ENCODE assay signal across 16 cellular contexts in genomic region chr16:2541409-2541808, GRCh38. TPM values are rescaled to one million over a fixed set of nuclear protein-coding genes. Genes with fewer than 3 reads are reported as not detected.
DNase-seq lines count a peak whose midpoint lies in the region; ATAC-seq and TF ChIP-seq lines count a peak whose summit lies in the region.
"Not testable (repeated sequence)": the region's sequence is repeated elsewhere in the genome, so short reads cannot be mapped to it uniquely, and the experiment has no call there.
"Had no signal": no experiment of that assay in that cellular context is flagged by ENCODE, and none has a peak within 500 bp of the region (broad histone marks: within the 10 kb centered on the region; RNA-seq: fewer than 3 reads in every experiment).

No MANE protein-coding gene starts in this region.

- peak; percentile 15 for DNase-seq in ELR (ENCODE audit: low read depth)
- DNase-seq in Peyer's patch, result peak; percentile 28 to 78 (median 68)
- DNase-seq in activated T-cell treated with anti-CD3 and anti-CD28 coated beads, Interleukin-2, amount 50 U/mL, for 24 hours; immature natural killer cell: not testable (repeated sequence)
- peak; percentile 4 for DNase-seq in brain microvascular endothelial cell
- peak; percentile 54 to 73 (median 66) for DNase-seq in mucosa of descending colon
- peak; percentile 9 to 30 for DNase-seq in trophoblast cell

- H3K18ac ChIP-seq in trophoblast cell (ENCODE audit: low read length), result not testable (repeated sequence)

- H3K4me2 ChIP-seq in BLaER1 treated with 17β-estradiol and CSF1 and Interleukin-3, amounts not matched to agents 10 nM and 100 nM, result peak overlapping the region in 10 of 11 experiments; percentile 15 to 92 (median 42); a peak in 15 of 22 replicates
- H3K4me2 ChIP-seq in trophoblast cell (ENCODE audit: low read length), result not testable (repeated sequence)

- H3K36me3 Mint-ChIP-seq in activated T-cell treated with anti-CD3 and anti-CD28 coated beads, Interleukin-2, amount 50 U/mL, for 24 hours (ENCODE audit: low read depth), result peaks cover 41% of the 10 kb centered on the region
- not testable (repeated sequence) for H3K36me3 Mint-ChIP-seq in immature natural killer cell

- not testable (repeated sequence) for H2BK5ac ChIP-seq in trophoblast cell (ENCODE audit: low read depth, low read length, poor library complexity)

- not testable (repeated sequence) for H3K79me1 ChIP-seq in trophoblast cell (ENCODE audit: low read length)

- peaks cover 36 to 44% (median 39%) of the 10 kb centered on the region in 10 experiments for H3K4me1 ChIP-seq in BLaER1 treated with 17β-estradiol and CSF1 and Interleukin-3, amounts not matched to agents 10 nM and 100 nM
- H3K4me1 ChIP-seq in Peyer's patch (peaks cover 0 to 44% (median 20%) of the 10 kb centered on the region in 4 donors), mucosa of descending colon (ENCODE audit: low read depth) (peaks cover 35% of the 10 kb centered on the region)
- H3K4me1 ChIP-seq in trophoblast cell (ENCODE audit: control insufficient read depth in 1 of 2, insufficient read depth in 2 of 2, low read length in 2 of 2), result not testable (repeated sequence)

- peaks cover 18% of the 10 kb centered on the region for H3K79me2 ChIP-seq in trophoblast cell (ENCODE audit: control insufficient read depth, insufficient read depth, low read length, poor library complexity)

- H3K4me3 Mint-ChIP-seq in activated T-cell treated with anti-CD3 and anti-CD28 coated beads, Interleukin-2, amount 50 U/mL, for 24 hours, result peak overlapping the region; percentile 11
- peak overlapping the region in 2 of 5 donors; percentile 17 to 45 for H3K4me3 Mint-ChIP-seq in immature natural killer cell

- in situ Hi-C loops in brain microvascular endothelial cell (cut with HindIII; ENCODE audit: low pct_ligation_motif_present, low sequenced_read_pairs), result not testable (repeated sequence)

- H3K27me3 ChIP-seq in BLaER1 treated with 17β-estradiol and CSF1 and Interleukin-3, amounts not matched to agents 10 nM and 100 nM; Peyer's patch; brain microvascular endothelial cell (replicated peaks); trophoblast cell (ENCODE audit: insufficient read depth, low read length): not testable (repeated sequence)

- not testable (repeated sequence) for H2AFZ ChIP-seq in trophoblast cell (ENCODE audit: insufficient read depth, low read length, poor library complexity)

- peak in 1 of 6 experiments; percentile 3 for TF ChIP-seq CTCF in Peyer's patch (IDR thresholded peaks at IDR 0.05)
- not testable (repeated sequence) for TF ChIP-seq CTCF in brain microvascular endothelial cell (IDR thresholded peaks at IDR 0.05; ENCODE audit: low read depth, low read length, missing control alignments); mucosa of descending colon (IDR thresholded peaks at IDR 0.05)

- TF ChIP-seq POLR2A in Peyer's patch (IDR thresholded peaks at IDR 0.05), result not testable (repeated sequence)

- H3K27ac ChIP-seq in BLaER1 treated with 17β-estradiol and CSF1 and Interleukin-3, amounts not matched to agents 10 nM and 100 nM; brain microvascular endothelial cell; trophoblast cell (ENCODE audit: low read depth, low read length): not testable (repeated sequence)
- peak overlapping the region in 2 of 4 donors; percentile 8 to 66 for H3K27ac ChIP-seq in Peyer's patch

- not testable (repeated sequence) for H3K9ac ChIP-seq in BLaER1 treated with 17β-estradiol and CSF1 and Interleukin-3, amounts not matched to agents 10 nM and 100 nM; trophoblast cell (ENCODE audit: low read length)

- H4K20me1 ChIP-seq in BLaER1 treated with 17β-estradiol and CSF1 and Interleukin-3, amounts not matched to agents 10 nM and 100 nM, result peaks cover 58 to 80% (median 70%) of the 10 kb centered on the region in 11 experiments

- intact Hi-C loops in mucosa of descending colon (cut with DNase I, micrococcal nuclease), result not testable (repeated sequence)

- H3K27ac Mint-ChIP-seq in activated T-cell treated with anti-CD3 and anti-CD28 coated beads, Interleukin-2, amount 50 U/mL, for 24 hours, result peak overlapping the region; percentile 79
- peak overlapping the region in 5 of 6 donors; percentile 40 to 80 (median 65) for H3K27ac Mint-ChIP-seq in immature natural killer cell

- not testable (repeated sequence) for H2BK120ac ChIP-seq in trophoblast cell (ENCODE audit: insufficient read depth, low read length, poor library complexity)

- WGBS in trophoblast cell (ENCODE audit: extremely low coverage, insufficient coverage, insufficient read length), result no CpG with 5 or more reads among the region's 6 CpGs

- H4K8ac ChIP-seq in trophoblast cell (ENCODE audit: low read depth, low read length), result not testable (repeated sequence)

- H3K27me3 Mint-ChIP-seq in activated T-cell treated with anti-CD3 and anti-CD28 coated beads, Interleukin-2, amount 50 U/mL, for 24 hours; immature natural killer cell (ENCODE audit: low read depth in 3 of 3): not testable (repeated sequence)

- H4K12ac ChIP-seq in trophoblast cell (ENCODE audit: low read depth, low read length), result not testable (repeated sequence)

- H3K4me1 Mint-ChIP-seq in activated T-cell treated with anti-CD3 and anti-CD28 coated beads, Interleukin-2, amount 50 U/mL, for 24 hours (ENCODE audit: low read depth), result peaks cover 49% of the 10 kb centered on the region
- peaks cover 48 to 51% of the 10 kb centered on the region in 2 donors for H3K4me1 Mint-ChIP-seq in immature natural killer cell

- not testable (repeated sequence) for H3K4me3 ChIP-seq in BLaER1 treated with 17β-estradiol and CSF1 and Interleukin-3, amounts not matched to agents 10 nM and 100 nM; Peyer's patch; brain microvascular endothelial cell (ENCODE audit: low read depth, low read length); mucosa of descending colon; trophoblast cell (ENCODE audit: low read depth, low read length)

- H3K14ac ChIP-seq in trophoblast cell (ENCODE audit: low read length), result not testable (repeated sequence)

- H3K9me3 ChIP-seq in BLaER1 treated with 17β-estradiol and CSF1 and Interleukin-3, amounts not matched to agents 10 nM and 100 nM (replicated peaks in 1 of 11); Peyer's patch; mucosa of descending colon; trophoblast cell (ENCODE audit: insufficient read depth, low read depth, low read length): not testable (repeated sequence)

- not testable (repeated sequence) for H4K91ac ChIP-seq in trophoblast cell (ENCODE audit: low read depth, low read length)

- H3K23ac ChIP-seq in trophoblast cell (ENCODE audit: low read length), result not testable (repeated sequence)

- H3K36me3 ChIP-seq in BLaER1 treated with 17β-estradiol and CSF1 and Interleukin-3, amounts not matched to agents 10 nM and 100 nM, result peaks cover 0 to 16% (median 6%) of the 10 kb centered on the region in 11 experiments; a peak in 9 of 22 replicates
- not testable (repeated sequence) for H3K36me3 ChIP-seq in Peyer's patch; brain microvascular endothelial cell (replicated peaks); mucosa of descending colon (ENCODE audit: low read depth)
- peaks cover 6 to 14% of the 10 kb centered on the region in 2 experiments for H3K36me3 ChIP-seq in trophoblast cell (ENCODE audit: control insufficient read depth in 1 of 2, insufficient read depth in 2 of 2, low read length in 2 of 2)

- not testable (repeated sequence) for H2BK12ac ChIP-seq in trophoblast cell (ENCODE audit: low read length)

- peak; percentile 54 for ATAC-seq in mucosa of descending colon

- not testable (repeated sequence) for H2AK5ac ChIP-seq in trophoblast cell (ENCODE audit: low read length)

- peak overlapping the region; percentile 13 for H3K4ac ChIP-seq in trophoblast cell (ENCODE audit: low read depth, low read length)

- not testable (repeated sequence) for H3K9me3 Mint-ChIP-seq in activated T-cell treated with anti-CD3 and anti-CD28 coated beads, Interleukin-2, amount 50 U/mL, for 24 hours; immature natural killer cell

RNA-seq across cellular contexts. Expression of gene PDPK1, which starts 3.6 kb away (rescaled TPM):
- total RNA-seq in Peyer's patch (100 to 1,000 TPM in 1 of 4 donors, 10 to 100 TPM in 3; 38.8 to 128 (median 85.1) TPM), mucosa of descending colon (10 to 100 TPM; 73.3 to 79.6 (median 79.3) TPM)
- polyA plus RNA-seq in immature natural killer cell, result 10 to 100 TPM; 26.3 to 48.8 (median 27.1) TPM
- 25.4 and 26.9 TPM in 2 replicates for polyA plus RNA-seq in trophoblast cell (2013)

RNA-seq across cellular contexts. Expression of gene CEMP1, which starts 10.2 kb away (rescaled TPM):
- total RNA-seq in Peyer's patch (10 to 100 TPM in 1 of 4 donors, 1 to 10 TPM in 1, not detected in 2; 9.4 to 11.4 TPM), mucosa of descending colon (1 to 10 TPM in 1 of 3 donors, under 1 TPM in 1, not detected in 1; 0.89 to 1.2 TPM)
- polyA plus RNA-seq in immature natural killer cell, result 1 to 10 TPM in 2 of 3 donors, under 1 TPM in 1; 0.90 to 3.0 (median 3.0) TPM
- polyA plus RNA-seq in trophoblast cell (2013), result not detected in 2 replicates
- total RNA-seq: A172, cardiac septum, fibroblast of lung, left ventricle myocardium superior, NCI-H460, skeletal muscle tissue, tibial nerve had no signal
- polyA plus RNA-seq: fibroblast of lung, SK-N-SH had no signal

RNA-seq across cellular contexts. Expression of gene AMDHD2, which starts 21.2 kb away (rescaled TPM):
- total RNA-seq in Peyer's patch, result 100 to 1,000 TPM in 1 of 4 donors, 10 to 100 TPM in 3; 56.0 to 173 (median 83.8) TPM
- polyA plus RNA-seq in immature natural killer cell, result 10 to 100 TPM; 13.7 to 18.6 (median 13.9) TPM
- 10 to 100 TPM; 33.6 to 51.2 (median 38.4) TPM for total RNA-seq in mucosa of descending colon
- polyA plus RNA-seq in trophoblast cell (2013), result 11.1 and 11.6 TPM in 2 replicates

RNA-seq across cellular contexts. Expression of gene ATP6V0C, which starts 27.7 kb away (rescaled TPM):
- total RNA-seq in Peyer's patch (100 to 1,000 TPM in 2 of 4 donors, 10 to 100 TPM in 2; 27.2 to 116 (median 101) TPM), mucosa of descending colon (100 to 1,000 TPM; 171 to 261 (median 201) TPM)
- 100 to 1,000 TPM in 1 of 3 donors, 10 to 100 TPM in 2; 70.9 to 116 (median 90.8) TPM for polyA plus RNA-seq in immature natural killer cell
- 722 and 724 TPM in 2 replicates for polyA plus RNA-seq in trophoblast cell (2013)
